ENCODE assay signal across 30 cellular contexts in genomic region chr16:84895016-84895415, GRCh38.
"Had no signal": no experiment of that assay in that cellular context is flagged by ENCODE, and none has a peak within 500 bp of the region (broad histone marks: within the 10 kb centered on the region; RNA-seq: fewer than 3 reads in every experiment).

No MANE protein-coding gene starts in this region.

- DNase-seq: heart left ventricle; hypothalamus; immature natural killer cell; kidney; left colon; left lung; midbrain; mucosa of descending colon; naive thymus-derived CD4-positive, alpha-beta T cell; nucleus accumbens; pancreas; retina; sigmoid colon; small intestine; stimulated activated CD4-positive, alpha-beta T cell treated with anti-CD3 and anti-CD28 coated beads, Interleukin-1b, Interleukin-23, amount 100 ng/mL, for 48 hours; stimulated activated CD4-positive, alpha-beta T cell treated with anti-CD3 and anti-CD28 coated beads, Interleukin-2, amount 100 ng/mL, for 48 hours; stimulated activated CD4-positive, alpha-beta T cell treated with anti-CD3 and anti-CD28 coated beads, Interleukin-4, amount 100 ng/mL, for 4 hours; stimulated activated CD8-positive, alpha-beta memory T cell treated with anti-CD3 and anti-CD28 coated beads, Interleukin-4, amount 100 ng/mL, for 48 hours; stimulated activated naive CD4-positive, alpha-beta T cell treated with Interleukin-2 at 50 U/mL for 16 hours; stimulated activated naive CD8-positive, alpha-beta T cell treated with anti-CD3 and anti-CD28 coated beads, Interleukin-15, amount 100 ng/mL, for 72 hours; substantia nigra had no signal

- H3K9me3 ChIP-seq: heart left ventricle, left lung, mucosa of descending colon, pancreas, prostate gland, sigmoid colon had no signal

- H3K27ac ChIP-seq: heart left ventricle, pancreas, prostate gland, sigmoid colon, tibial nerve had no signal

- H3K9me3 Mint-ChIP-seq: immature natural killer cell; natural killer cell treated with Interleukin-12 subunit alpha and Interleukin-12 subunit beta and Interleukin-15 and Interleukin-18, amount 100 ng/mL, for 72 hours; stimulated activated naive CD8-positive, alpha-beta T cell treated with anti-CD3 and anti-CD28 coated beads, Interleukin-15, amount 100 ng/mL, for 72 hours; type B pancreatic cell had no signal

- H3K4me1 Mint-ChIP-seq: immature natural killer cell; memory B cell; stimulated activated memory B cell treated with anti-CD40 and anti-IgM and Interleukin-4, amounts not matched to agents 10 μg/mL and 1 μg/mL and 100 μg/mL, for 72 hours had no signal

- H3K36me3 Mint-ChIP-seq: immature natural killer cell; memory B cell; naive thymus-derived CD4-positive, alpha-beta T cell; natural killer cell treated with Interleukin-12 subunit alpha and Interleukin-12 subunit beta and Interleukin-15 and Interleukin-18, amount 100 ng/mL, for 72 hours; stimulated activated memory B cell treated with anti-CD40 and anti-IgM and Interleukin-4, amounts not matched to agents 10 μg/mL and 1 μg/mL and 100 μg/mL, for 72 hours had no signal

- ATAC-seq: heart left ventricle; left colon; left lung; mucosa of descending colon; naive thymus-derived CD4-positive, alpha-beta T cell; natural killer cell treated with Interleukin-12 subunit alpha and Interleukin-12 subunit beta and Interleukin-15 and Interleukin-18, amount 100 ng/mL, for 72 hours; pancreas; right cardiac atrium; stimulated activated memory B cell treated with anti-CD40 and anti-IgM and Interleukin-4, amounts not matched to agents 10 μg/mL and 1 μg/mL and 100 μg/mL, for 72 hours; stimulated activated naive CD8-positive, alpha-beta T cell treated with anti-CD3 and anti-CD28 coated beads, Interleukin-15, amount 100 ng/mL, for 72 hours had no signal

- H3K36me3 ChIP-seq: left lung, pancreas had no signal

- H3K27me3 ChIP-seq: pancreas, sigmoid colon, tibial nerve had no signal

- FAIRE-seq: islet of Langerhans, kidney, pancreas, small intestine, urothelium cell line had no signal

- H3K4me1 ChIP-seq: pancreas, prostate gland had no signal

- H3K27ac Mint-ChIP-seq: immature natural killer cell; memory B cell; naive thymus-derived CD4-positive, alpha-beta T cell; natural killer cell treated with Interleukin-12 subunit alpha and Interleukin-12 subunit beta and Interleukin-15 and Interleukin-18, amount 100 ng/mL, for 72 hours; stimulated activated memory B cell treated with anti-CD40 and anti-IgM and Interleukin-4, amounts not matched to agents 10 μg/mL and 1 μg/mL and 100 μg/mL, for 72 hours; stimulated activated naive CD8-positive, alpha-beta T cell treated with anti-CD3 and anti-CD28 coated beads, Interleukin-15, amount 100 ng/mL, for 72 hours; type B pancreatic cell had no signal

- H3K4me3 ChIP-seq: heart left ventricle, left lung, mucosa of descending colon, pancreas, prostate gland, sigmoid colon, tibial nerve had no signal

- H3K27me3 Mint-ChIP-seq: type B pancreatic cell had no signal

- H3K4me3 Mint-ChIP-seq: immature natural killer cell; memory B cell; naive thymus-derived CD4-positive, alpha-beta T cell; natural killer cell treated with Interleukin-12 subunit alpha and Interleukin-12 subunit beta and Interleukin-15 and Interleukin-18, amount 100 ng/mL, for 72 hours; stimulated activated memory B cell treated with anti-CD40 and anti-IgM and Interleukin-4, amounts not matched to agents 10 μg/mL and 1 μg/mL and 100 μg/mL, for 72 hours; stimulated activated naive CD8-positive, alpha-beta T cell treated with anti-CD3 and anti-CD28 coated beads, Interleukin-15, amount 100 ng/mL, for 72 hours; type B pancreatic cell had no signal
